16 cellular contexts compared by ENCODE assay signal in the genomic region with DNA sequence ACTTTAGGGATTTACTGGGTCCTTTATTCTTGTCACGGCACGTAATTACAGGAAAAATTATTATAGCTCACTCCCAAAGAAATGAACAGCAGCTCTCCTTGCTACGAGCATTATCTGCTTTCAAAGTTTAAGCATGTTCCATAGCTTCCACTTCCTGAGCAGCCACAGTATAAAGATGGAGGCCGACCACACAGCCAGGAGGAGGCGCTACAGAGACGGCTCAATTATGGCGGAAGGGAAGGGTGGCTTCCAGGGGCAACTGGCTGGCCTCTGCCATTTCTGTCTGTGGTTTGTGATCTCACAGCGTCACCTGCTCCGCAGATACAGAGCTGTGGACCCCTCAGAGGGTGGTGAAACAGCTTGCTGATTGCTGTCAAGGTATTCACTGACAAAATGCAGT.
"Had no signal": no experiment of that assay in that cellular context is flagged by ENCODE, and none has a peak within 500 bp of the region (broad histone marks: within the 10 kb centered on the region; RNA-seq: fewer than 3 reads in every experiment).

No MANE protein-coding gene starts in this region.

- H3K27me3 ChIP-seq: adrenal gland, foreskin keratinocyte, transverse colon, uterus had no signal

- H3K36me3 Mint-ChIP-seq: activated naive CD4-positive, alpha-beta T cell treated with anti-CD3 and anti-CD28 coated beads, Interleukin-2, amount 50 U/mL, for 72 hours had no signal

- H3K36me3 ChIP-seq: adrenal gland, left ventricle myocardium inferior, transverse colon, uterus had no signal

- ATAC-seq: activated CD4-positive, alpha-beta T cell treated with anti-CD3 and anti-CD28 coated beads for 36 hours; activated naive CD4-positive, alpha-beta T cell treated with anti-CD3 and anti-CD28 coated beads, Interleukin-2, amount 50 U/mL, for 72 hours; effector memory CD8-positive, alpha-beta T cell; foreskin keratinocyte; stimulated activated naive CD8-positive, alpha-beta T cell treated with anti-CD3 and anti-CD28 coated beads, Interleukin-15, Interleukin-2, amounts not matched to agents 100 U/mL and 50 U/mL, for 24 hours had no signal

- H3K4me1 Mint-ChIP-seq: activated CD4-positive, alpha-beta T cell treated with anti-CD3 and anti-CD28 coated beads for 36 hours had no signal

- H3K27ac Mint-ChIP-seq: activated CD4-positive, alpha-beta T cell treated with anti-CD3 and anti-CD28 coated beads for 36 hours; activated naive CD4-positive, alpha-beta T cell treated with anti-CD3 and anti-CD28 coated beads, Interleukin-2, amount 50 U/mL, for 72 hours; effector memory CD8-positive, alpha-beta T cell; progenitor cell of endocrine pancreas had no signal

- H3K4me3 Mint-ChIP-seq: activated CD4-positive, alpha-beta T cell treated with anti-CD3 and anti-CD28 coated beads for 36 hours; effector memory CD8-positive, alpha-beta T cell had no signal

- H3K4me3 ChIP-seq: adrenal gland, left ventricle myocardium inferior, transverse colon, uterus had no signal

- H3K9me3 ChIP-seq: adrenal gland, transverse colon, uterus had no signal

- H3K4me1 ChIP-seq: adrenal gland, foreskin keratinocyte, left ventricle myocardium inferior, transverse colon, uterus had no signal

- H3K27ac ChIP-seq: adrenal gland, epithelial cell of prostate, foreskin keratinocyte, left ventricle myocardium inferior, transverse colon, uterus had no signal

- H3K27me3 Mint-ChIP-seq: activated CD4-positive, alpha-beta T cell treated with anti-CD3 and anti-CD28 coated beads for 36 hours; effector memory CD8-positive, alpha-beta T cell; progenitor cell of endocrine pancreas had no signal

- DNase-seq: activated CD4-positive, alpha-beta T cell treated with anti-CD3 and anti-CD28 coated beads for 36 hours; activated CD4-positive, alpha-beta T cell treated with anti-CD3 and anti-CD28 coated beads, Interleukin-2, amount 50 U/mL, for 48 hours; activated gamma-delta T cell treated with Interleukin-2 at 50 U/mL for 16 hours; adrenal gland; effector memory CD8-positive, alpha-beta T cell; foreskin keratinocyte; hypothalamus; kidney; left ventricle myocardium inferior; stimulated activated CD4-positive, alpha-beta T cell treated with anti-CD3 and anti-CD28 coated beads, Interleukin-2, amount 100 ng/mL, for 24 hours; stimulated activated naive CD8-positive, alpha-beta T cell treated with anti-CD3 and anti-CD28 coated beads, Interleukin-15, Interleukin-2, amounts not matched to agents 100 U/mL and 50 U/mL, for 24 hours; transverse colon; uterus had no signal
